Comparison of ENCODE assay signal across 8 cellular contexts in the genomic region with DNA sequence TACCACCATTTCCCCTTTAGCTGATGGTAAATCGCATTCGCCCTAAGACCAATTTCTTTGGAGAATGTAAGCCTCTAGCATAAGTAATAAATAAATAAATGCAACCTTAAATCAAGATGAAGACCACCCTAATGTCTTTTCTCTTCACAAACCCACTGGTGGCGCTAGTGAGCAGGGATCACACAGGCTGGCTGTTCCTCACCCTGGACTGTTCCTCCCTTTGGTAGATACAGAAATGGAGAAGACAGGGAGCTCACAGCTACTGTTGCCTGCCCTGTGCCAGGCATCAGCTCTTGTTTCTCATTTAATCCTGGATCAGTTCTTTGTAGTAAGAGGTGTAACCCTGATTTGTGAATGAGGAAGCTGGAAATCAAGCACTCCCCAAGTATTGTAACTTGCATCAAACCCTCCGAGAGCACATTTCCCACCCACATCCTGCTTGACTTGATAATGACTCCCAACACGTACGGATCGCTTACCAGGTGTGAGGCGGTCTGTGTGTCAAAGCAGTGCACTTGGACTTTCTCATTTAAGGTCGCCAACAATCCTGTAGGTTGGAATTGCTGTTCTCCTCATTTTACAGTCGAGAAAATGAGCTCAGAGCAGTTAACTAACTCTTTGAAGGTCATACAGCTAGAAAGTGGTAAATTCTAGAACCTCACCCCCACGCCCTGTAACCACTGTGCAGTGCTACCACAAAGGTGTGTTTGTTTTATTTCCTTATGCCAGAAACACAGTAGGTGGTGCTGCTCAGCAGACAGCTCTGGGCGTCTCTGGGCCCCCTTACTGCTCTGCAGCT.
DNase-seq lines count a peak whose midpoint lies in the region; ATAC-seq, FAIRE-seq and TF ChIP-seq lines count a peak whose summit lies in the region.

No MANE protein-coding gene starts in this region.

- H3K27me3 ChIP-seq in HepG2 (ENCODE audit: control insufficient read depth in 1 of 2, insufficient read depth in 2 of 2, low read length in 2 of 2) (no peaks in the 10 kb centered on the region; a peak in 1 of 5 replicates), right lobe of liver (no peaks in the 10 kb centered on the region)

- TF ChIP-seq EP300 in HepG2 (IDR thresholded peaks at IDR 0.05; ENCODE audit: low read depth in 2 of 2, low read length in 2 of 2) (no peak), HepG2 (CRISPR knock-in tag; IDR thresholded peaks at IDR 0.05; ENCODE audit: borderline replicate concordance) (no peak)

- ATAC-seq in HepG2 (no peak), right lobe of liver (no peak), esophagus mucosa (no peak), GM19395 (IDR thresholded peaks at IDR 0.05; ENCODE audit: unreplicated experiment) (no peak)

- no peak overlapping the region for H2AFZ ChIP-seq in HepG2 (ENCODE audit: low read length)

- 38% methylated on average over 12 of the region's 12 CpGs for WGBS in HepG2 (ENCODE audit: low lambda C conversion rate)
- 74% methylated on average over 11 of the region's 12 CpGs for WGBS in right lobe of liver (ENCODE audit: insufficient coverage, low coverage, low lambda C conversion rate, missing lambda C conversion rate)

- TF ChIP-seq CTCF in HepG2 (CRISPR knock-in tag; IDR thresholded peaks at IDR 0.05) (peak; percentile 27; the same call in 1 of the 2 replicates), right lobe of liver (IDR thresholded peaks at IDR 0.05) (no peak), Calu3 (IDR thresholded peaks at IDR 0.05; ENCODE audit: unreplicated experiment) (no peak)

- TF ChIP-seq RAD21 in HepG2 (CRISPR knock-in tag; IDR thresholded peaks at IDR 0.05) = no peak

- H3K36me3 ChIP-seq in HepG2 (replicated peaks in 1 of 2; ENCODE audit: control insufficient read depth in 1 of 2, insufficient read depth in 2 of 2, low read length in 2 of 2) (no peaks in the 10 kb centered on the region), right lobe of liver (no peaks in the 10 kb centered on the region)

- peaks cover 26% of the 10 kb centered on the region for H3K4me1 Mint-ChIP-seq in T-helper 1 cell treated with Interleukin-12 subunit alpha and Interleukin-12 subunit beta and Interleukin-4 antibody, amounts not matched to agents 30 μg/mL and 1 μg/mL, for 36 hours (ENCODE audit: low read depth)
- no peaks in the 10 kb centered on the region for H3K4me1 Mint-ChIP-seq in Calu3 (ENCODE audit: low read depth, unreplicated experiment)

- no peaks in the 10 kb centered on the region for H4K20me1 ChIP-seq in HepG2 (ENCODE audit: insufficient read depth, low read length)

- TF ChIP-seq POLR2A in HepG2 (IDR thresholded peaks at IDR 0.05; ENCODE audit: insufficient read depth in 1 of 2, low read depth in 2 of 2, low read length in 2 of 2) (no peak), right lobe of liver (IDR thresholded peaks at IDR 0.05) (no peak)

- no peak overlapping the region for H3K4me2 ChIP-seq in HepG2 (ENCODE audit: low read depth, low read length)

- H3K4me3 ChIP-seq in HepG2 (replicated peaks in 1 of 3; ENCODE audit: insufficient read depth in 1 of 3, low read depth in 2 of 3, low read length in 3 of 3) (no peak overlapping the region), right lobe of liver (no peak overlapping the region)

- in situ Hi-C loops in HepG2 (cut with HindIII; ENCODE audit: extremely low pct_ligation_motif_present, low pct_unique_long_range_greater_than_20kb) = loop anchor here (25.0 kb wide), 1 partner anchor 329 kb away; no protein-coding TSS in a partner anchor

- H3K4me1 ChIP-seq in HepG2 (ENCODE audit: insufficient read depth, low read length) (no peaks in the 10 kb centered on the region), right lobe of liver (peaks cover 0 to 9% (median 0%) of the 10 kb centered on the region in 4 donors)

- H3K4me3 Mint-ChIP-seq in T-helper 1 cell treated with Interleukin-12 subunit alpha and Interleukin-12 subunit beta and Interleukin-4 antibody, amounts not matched to agents 30 μg/mL and 1 μg/mL, for 36 hours = peak overlapping the region; percentile 68
- H3K4me3 Mint-ChIP-seq in Calu3 (ENCODE audit: low read depth, unreplicated experiment) = no peak overlapping the region

- no peaks in the 10 kb centered on the region for H3K27me3 Mint-ChIP-seq in T-helper 1 cell treated with Interleukin-12 subunit alpha and Interleukin-12 subunit beta and Interleukin-4 antibody, amounts not matched to agents 30 μg/mL and 1 μg/mL, for 36 hours (ENCODE audit: low read depth)
- H3K27me3 Mint-ChIP-seq in Calu3 (ENCODE audit: unreplicated experiment) = peaks cover 53% of the 10 kb centered on the region

- H3K27ac Mint-ChIP-seq in T-helper 1 cell treated with Interleukin-12 subunit alpha and Interleukin-12 subunit beta and Interleukin-4 antibody, amounts not matched to agents 30 μg/mL and 1 μg/mL, for 36 hours = peak overlapping the region; percentile 71
- H3K27ac Mint-ChIP-seq in Calu3 (ENCODE audit: unreplicated experiment) = no peak overlapping the region

- FAIRE-seq in HepG2 (lab: Jason Lieb, UNC) = no peak

- BruUV-seq in HepG2 (replicated peaks; lab: Mats Ljungman, UMichigan) (no TSS peak), Calu3 (replicated peaks; lab: Mats Ljungman, UMichigan) (no TSS peak)

- CTCF ChIA-PET in HepG2 (lab: Yijun Ruan, JAX; ENCODE audit: low intra/inter-chr PET ratio, low total read pairs) = no interaction called here
- CTCF ChIA-PET in Calu3 (lab: Charles Lee) = no interaction called here

- no peaks in the 10 kb centered on the region for H3K9me3 Mint-ChIP-seq in T-helper 1 cell treated with Interleukin-12 subunit alpha and Interleukin-12 subunit beta and Interleukin-4 antibody, amounts not matched to agents 30 μg/mL and 1 μg/mL, for 36 hours
- H3K9me3 Mint-ChIP-seq in Calu3 (ENCODE audit: low read depth, unreplicated experiment) = no peaks in the 10 kb centered on the region

- intact Hi-C loops in HepG2 (cut with micrococcal nuclease; ENCODE audit: unreplicated experiment) (no loop called here), right lobe of liver (cut with DNase I) (no loop called here), Calu3 (cut with micrococcal nuclease; ENCODE audit: unreplicated experiment) (no loop called here)

- DNase-seq in HepG2 (ENCODE audit: low spot score) (no peak), right lobe of liver (no peak), COR-L47 (lab: John Stamatoyannopoulos, UW) (no peak), Calu3 (no peak)
- DNase-seq in central memory CD4-positive, alpha-beta T cell = peak; percentile 31

- no peaks in the 10 kb centered on the region for H3K79me2 ChIP-seq in HepG2 (ENCODE audit: insufficient read depth, low read length)

- POLR2A ChIA-PET in HepG2 (lab: Yijun Ruan, JAX) = no interaction called here

- H3K27ac ChIP-seq in HepG2 (ENCODE audit: extremely low read length, insufficient read depth, low read length) = no peak overlapping the region
- H3K27ac ChIP-seq in right lobe of liver = no peak overlapping the region

- no peaks in the 10 kb centered on the region for H3K36me3 Mint-ChIP-seq in T-helper 1 cell treated with Interleukin-12 subunit alpha and Interleukin-12 subunit beta and Interleukin-4 antibody, amounts not matched to agents 30 μg/mL and 1 μg/mL, for 36 hours (ENCODE audit: low read depth)
- no peaks in the 10 kb centered on the region for H3K36me3 Mint-ChIP-seq in Calu3 (ENCODE audit: insufficient read depth, unreplicated experiment)

- H3K9me3 ChIP-seq in HepG2 (ENCODE audit: low read length) (no peaks in the 10 kb centered on the region), right lobe of liver (no peaks in the 10 kb centered on the region)

- no peak overlapping the region for H3K9ac ChIP-seq in HepG2 (ENCODE audit: insufficient read depth, low read depth, low read length)

TF ChIP-seq in HepG2, 621 proteins besides CTCF, POLR2A, EP300 and RAD21:
- no peak for TF ChIP-seq FLYWCH1 (CRISPR knock-in tag; IDR thresholded peaks at IDR 0.05)
- no peak for TF ChIP-seq SP2 (CRISPR knock-in tag; IDR thresholded peaks at IDR 0.05)
- no peak for TF ChIP-seq ZMAT3 (CRISPR knock-in tag; conservative IDR thresholded peaks at IDR 0.05)
- no peak for TF ChIP-seq IRF2 (CRISPR knock-in tag; IDR thresholded peaks at IDR 0.05)
- TF ChIP-seq, protein P1, sequence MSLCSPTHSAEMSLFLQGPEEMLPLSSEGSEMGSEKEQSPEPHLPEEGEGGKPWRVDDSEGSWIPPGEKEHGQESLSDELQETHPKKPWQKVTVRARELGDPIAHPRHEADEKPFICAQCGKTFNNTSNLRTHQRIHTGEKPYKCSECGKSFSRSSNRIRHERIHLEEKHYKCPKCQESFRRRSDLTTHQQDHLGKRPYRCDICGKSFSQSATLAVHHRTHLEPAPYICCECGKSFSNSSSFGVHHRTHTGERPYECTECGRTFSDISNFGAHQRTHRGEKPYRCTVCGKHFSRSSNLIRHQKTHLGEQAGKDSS (CRISPR knock-in tag; IDR thresholded peaks at IDR 0.05; ENCODE audit: borderline replicate concordance, low read depth) = no peak
- TF ChIP-seq ZSCAN31 (CRISPR knock-in tag; IDR thresholded peaks at IDR 0.05; ENCODE audit: low read depth) = no peak
- TF ChIP-seq YEATS4 (CRISPR knock-in tag; IDR thresholded peaks at IDR 0.05; ENCODE audit: borderline replicate concordance) = no peak
- no peak for TF ChIP-seq ZNF776 (CRISPR knock-in tag; IDR thresholded peaks at IDR 0.05)
- TF ChIP-seq KLF16 (CRISPR knock-in tag; IDR thresholded peaks at IDR 0.05) = no peak
- TF ChIP-seq GTF3A (CRISPR knock-in tag; conservative IDR thresholded peaks at IDR 0.05) = no peak
- no peak for TF ChIP-seq ZNF24 (IDR thresholded peaks at IDR 0.05)
- TF ChIP-seq, protein P2, sequence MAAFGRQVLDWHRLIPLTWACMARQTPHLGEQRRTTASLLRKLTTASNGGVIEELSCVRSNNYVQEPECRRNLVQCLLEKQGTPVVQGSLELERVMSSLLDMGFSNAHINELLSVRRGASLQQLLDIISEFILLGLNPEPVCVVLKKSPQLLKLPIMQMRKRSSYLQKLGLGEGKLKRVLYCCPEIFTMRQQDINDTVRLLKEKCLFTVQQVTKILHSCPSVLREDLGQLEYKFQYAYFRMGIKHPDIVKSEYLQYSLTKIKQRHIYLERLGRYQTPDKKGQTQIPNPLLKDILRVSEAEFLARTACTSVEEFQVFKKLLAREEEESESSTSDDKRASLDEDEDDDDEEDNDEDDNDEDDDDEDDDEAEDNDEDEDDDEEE (CRISPR knock-in tag; IDR thresholded peaks at IDR 0.05) = no peak
- no peak for TF ChIP-seq TAF15 (IDR thresholded peaks at IDR 0.05; ENCODE audit: low read depth, low read length, poor library complexity, severe bottlenecking)
- no peak for TF ChIP-seq RBFOX2 (IDR thresholded peaks at IDR 0.05; ENCODE audit: low read depth, low read length)
- TF ChIP-seq, protein P3, sequence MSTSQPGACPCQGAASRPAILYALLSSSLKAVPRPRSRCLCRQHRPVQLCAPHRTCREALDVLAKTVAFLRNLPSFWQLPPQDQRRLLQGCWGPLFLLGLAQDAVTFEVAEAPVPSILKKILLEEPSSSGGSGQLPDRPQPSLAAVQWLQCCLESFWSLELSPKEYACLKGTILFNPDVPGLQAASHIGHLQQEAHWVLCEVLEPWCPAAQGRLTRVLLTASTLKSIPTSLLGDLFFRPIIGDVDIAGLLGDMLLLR (CRISPR knock-in tag; IDR thresholded peaks at IDR 0.05) = no peak
